Comparison of ENCODE assay signal across 10 cellular contexts in the genomic region with DNA sequence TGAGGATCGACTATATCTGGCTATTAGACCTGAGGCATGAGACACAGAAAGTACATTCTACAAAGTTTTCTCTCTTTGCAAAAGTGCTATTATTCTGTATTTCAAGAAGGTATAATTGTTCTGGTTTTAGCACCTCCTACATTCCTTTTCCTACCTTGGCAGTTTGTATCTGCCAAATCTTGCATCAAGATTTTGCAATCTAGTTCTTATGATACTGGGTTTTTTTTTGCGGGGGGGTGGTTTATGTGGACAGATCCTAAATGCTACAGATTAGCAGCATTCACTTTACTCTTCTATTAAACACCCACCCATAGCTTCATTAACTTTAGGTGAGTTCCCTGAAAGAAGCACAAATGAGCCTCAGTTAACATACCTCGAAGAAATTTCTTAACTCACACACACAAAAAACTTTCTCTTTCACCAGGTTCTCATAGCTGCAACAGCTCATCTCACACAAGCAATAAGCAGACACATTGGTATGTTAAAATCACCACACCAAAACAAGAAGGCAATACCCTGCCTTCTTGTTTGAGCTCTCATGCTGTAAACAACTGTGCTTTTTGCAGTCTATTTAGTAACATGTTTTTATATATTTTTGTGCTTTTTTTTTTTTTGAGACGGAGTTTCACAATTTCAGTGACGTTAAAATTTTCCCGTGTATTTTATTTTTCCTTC.
DNase-seq lines count a peak whose midpoint lies in the region; ATAC-seq and TF ChIP-seq lines count a peak whose summit lies in the region.
"Had no signal": no experiment of that assay in that cellular context is flagged by ENCODE, and none has a peak within 500 bp of the region (broad histone marks: within the 10 kb centered on the region; RNA-seq: fewer than 3 reads in every experiment).

No MANE protein-coding gene starts in this region.

- peaks cover 15 to 23% of the 10 kb centered on the region in 2 donors for H3K4me1 Mint-ChIP-seq in immature natural killer cell

- H4K20me1 ChIP-seq in PC-3 (ENCODE audit: low read length), result peaks cover 10% of the 10 kb centered on the region; the same call in 1 of the 2 replicates

- peak overlapping the region; percentile 75; the same call in 1 of the 2 replicates for H3K4me3 ChIP-seq in PC-3 (ENCODE audit: low read length)
- H3K4me3 ChIP-seq in esophagus squamous epithelium, result peak overlapping the region in 1 of 4 donors; percentile 80
- H3K4me3 ChIP-seq in prostate gland, result no peak overlapping the region
- H3K4me3 ChIP-seq: BLaER1 had no signal

- peaks cover 1 to 9% (median 3%) of the 10 kb centered on the region in 3 donors for H3K27me3 Mint-ChIP-seq in immature natural killer cell (ENCODE audit: low read depth in 3 of 3)

- H3K27me3 ChIP-seq in PC-3 (ENCODE audit: low read length), result no peaks in the 10 kb centered on the region
- no peaks in the 10 kb centered on the region for H3K27me3 ChIP-seq in esophagus squamous epithelium
- H3K27me3 ChIP-seq in prostate gland (replicated peaks; ENCODE audit: insufficient read depth), result no peaks in the 10 kb centered on the region
- H3K27me3 ChIP-seq: SJCRH30 had no signal

- 17 to 44% methylated on average over 6 of the region's 6 CpGs for WGBS in esophagus squamous epithelium, 2 donors
- 42% methylated on average over 6 of the region's 6 CpGs for WGBS in prostate gland

- DNase-seq in AML-193 (lab: John Stamatoyannopoulos, UW) (peak; percentile 37 to 41), PC-3 (no peak), esophagus squamous epithelium (lab: John Stamatoyannopoulos, UW) (no peak), prostate gland (ENCODE audit: low spot score) (no peak), immature natural killer cell (no peak), NCI-H2081 (lab: John Stamatoyannopoulos, UW) (no peak), hippocampal formation (lab: John Stamatoyannopoulos, UW) (no peak), NCI-H1417 treated with DMSO at 0.1 percent for 48 hours (lab: John Stamatoyannopoulos, UW) (no peak)
- DNase-seq: SJCRH30 had no signal

- H3K27ac Mint-ChIP-seq in immature natural killer cell, result no peak overlapping the region

- H3K4me2 ChIP-seq in PC-3 (ENCODE audit: low read length), result peak overlapping the region; percentile 88
- H3K4me2 ChIP-seq: BLaER1 had no signal

- intact Hi-C loops in PC-3 (cut with micrococcal nuclease), result loop anchor here (2.0 kb wide), 1 partner anchor 54 kb away; no protein-coding TSS in a partner anchor
- intact Hi-C loops in esophagus squamous epithelium (cut with DNase I), result no loop called here
- intact Hi-C loops in prostate gland (cut with DNase I), result loop anchor here (10.0 kb wide), 1 partner anchor 332 kb away; no protein-coding TSS in a partner anchor

- BruUV-seq in PC-3 (replicated peaks; lab: Mats Ljungman, UMichigan), result no TSS peak

- H3F3A ChIP-seq in PC-3 (ENCODE audit: low read length, unreplicated experiment), result no peaks in the 10 kb centered on the region

- POLR2A ChIA-PET in PC-3 (lab: Charles Lee; ENCODE audit: unreplicated experiment), result interaction anchor here (0.6 kb wide), 1 partner anchor 12 kb away, joined by 11 read pairs; no protein-coding TSS in a partner anchor

- H3K4me1 ChIP-seq in PC-3 (ENCODE audit: insufficient read depth, low read length) (peaks cover 26% of the 10 kb centered on the region), esophagus squamous epithelium (peaks cover 17 to 74% (median 27%) of the 10 kb centered on the region in 3 donors), prostate gland (replicated peaks) (no peaks in the 10 kb centered on the region)

- H3K27ac ChIP-seq in PC-3 (ENCODE audit: low read length) (no peak overlapping the region), esophagus squamous epithelium (peak overlapping the region; percentile 22 to 99 (median 92)), prostate gland (peak overlapping the region; percentile 94 to 96)
- H3K27ac ChIP-seq: BLaER1, SJCRH30 had no signal

- H2AFZ ChIP-seq in PC-3 (ENCODE audit: low read length), result no peak overlapping the region

- H3K9me2 ChIP-seq in PC-3 (replicated peaks; ENCODE audit: low read length), result no peaks in the 10 kb centered on the region

- TF ChIP-seq POLR2A in esophagus squamous epithelium (IDR thresholded peaks at IDR 0.05), result no peak
- no peak for TF ChIP-seq POLR2A in prostate gland (IDR thresholded peaks at IDR 0.05)

- TF ChIP-seq CTCF in PC-3 (conservative IDR thresholded peaks at IDR 0.05; ENCODE audit: low read depth, low read length) (no peak), esophagus squamous epithelium (IDR thresholded peaks at IDR 0.05) (no peak), prostate gland (IDR thresholded peaks at IDR 0.05) (no peak)

- peaks cover 71% of the 10 kb centered on the region for H3K79me2 ChIP-seq in PC-3 (ENCODE audit: low read length)

- no peak overlapping the region for H3K4me3 Mint-ChIP-seq in immature natural killer cell

- peaks cover 0 to 6% (median 4%) of the 10 kb centered on the region in 3 donors for H3K36me3 Mint-ChIP-seq in immature natural killer cell

- H3K36me3 ChIP-seq in PC-3 (ENCODE audit: low read depth, low read length) (no peaks in the 10 kb centered on the region), esophagus squamous epithelium (no peaks in the 10 kb centered on the region), prostate gland (no peaks in the 10 kb centered on the region)
- H3K36me3 ChIP-seq: BLaER1, SJCRH30 had no signal

- ATAC-seq in PC-3, result no peak

- CTCF ChIA-PET in PC-3 (lab: Charles Lee), result interaction anchor here (0.6 to 0.7 kb wide), 2 partner anchors 294 to 326 kb away, joined by 5 read pairs; no protein-coding TSS in a partner anchor

- no peaks in the 10 kb centered on the region for H3K9me3 Mint-ChIP-seq in immature natural killer cell

- H3K9ac ChIP-seq in PC-3 (ENCODE audit: low read length), result no peak overlapping the region
- H3K9ac ChIP-seq: BLaER1 had no signal

- H3K9me3 ChIP-seq in PC-3 (ENCODE audit: low read length), result no peaks in the 10 kb centered on the region
- no peaks in the 10 kb centered on the region for H3K9me3 ChIP-seq in esophagus squamous epithelium
- H3K9me3 ChIP-seq in prostate gland, result no peaks in the 10 kb centered on the region
- H3K9me3 ChIP-seq: BLaER1, SJCRH30 had no signal

Comparison
In these comparisons a context has a peak if more than half of its experiments do, and no peak if none do; other contexts are left out.
1. DNase-seq: peak in AML-193 (2 of 2); none in PC-3 (single experiment), esophagus squamous epithelium (single experiment), prostate gland (single experiment), immature natural killer cell (0 of 3), NCI-H2081 (0 of 2), hippocampal formation (0 of 2) and NCI-H1417 treated with DMSO at 0.1 percent for 48 hours (single experiment).